Comparison of ENCODE assay signal across 1 cellular context in the genomic region with DNA sequence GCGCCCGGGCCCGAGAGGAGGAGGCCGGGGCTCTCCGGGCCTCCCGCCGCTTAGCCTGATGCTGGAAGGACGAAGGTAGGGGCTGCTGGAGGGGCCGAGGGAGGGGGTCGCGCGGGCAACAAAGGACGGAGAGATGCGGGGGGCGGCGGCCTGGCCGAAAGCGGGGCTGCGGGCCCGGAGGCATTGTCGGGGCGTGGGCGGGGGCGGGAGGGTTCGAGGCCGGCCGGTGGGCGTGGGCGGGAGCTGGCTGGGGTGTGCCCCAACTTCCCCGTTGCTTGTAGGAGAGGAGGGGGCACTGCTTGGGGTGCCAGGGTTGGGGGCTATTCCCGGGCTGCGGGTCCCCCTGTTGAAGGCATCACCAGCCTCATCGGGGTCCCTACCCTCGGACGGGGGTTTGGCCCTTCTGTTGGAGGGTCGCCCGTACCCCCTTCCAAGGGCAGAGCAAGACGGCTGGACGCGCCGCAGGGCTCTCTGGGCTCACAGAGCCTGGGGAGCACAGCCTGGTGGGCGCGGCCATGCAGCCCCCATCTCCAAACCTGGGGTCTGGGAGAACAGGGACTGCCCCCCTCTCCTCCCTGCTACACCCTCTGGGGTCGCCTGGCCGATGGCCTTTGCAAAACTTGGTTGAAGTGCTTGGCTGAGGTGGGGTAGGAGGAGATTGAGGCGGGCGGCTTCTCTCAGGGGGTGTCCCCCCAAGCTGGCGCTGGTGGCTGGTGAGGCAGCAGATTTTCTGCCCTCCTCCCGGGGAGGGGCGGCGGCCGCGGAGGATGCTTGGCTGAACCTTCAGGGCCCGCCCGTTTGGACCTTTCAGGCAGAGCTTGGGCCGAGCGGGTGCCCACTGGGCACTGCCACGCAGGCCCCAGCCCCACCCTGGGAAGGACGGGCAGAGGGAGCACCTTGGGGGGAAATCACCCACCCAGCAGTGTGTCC.
A peak's percentile ranks its signal among the peaks of the same experiment; 100 is the strongest.
TF ChIP-seq lines count a peak whose summit lies in the region.

No MANE protein-coding gene starts in this region.

TF ChIP-seq in HepG2, 621 proteins besides CTCF, POLR2A, EP300 and RAD21 (continued from another document and continues in another):
- TF ChIP-seq, protein P1, sequence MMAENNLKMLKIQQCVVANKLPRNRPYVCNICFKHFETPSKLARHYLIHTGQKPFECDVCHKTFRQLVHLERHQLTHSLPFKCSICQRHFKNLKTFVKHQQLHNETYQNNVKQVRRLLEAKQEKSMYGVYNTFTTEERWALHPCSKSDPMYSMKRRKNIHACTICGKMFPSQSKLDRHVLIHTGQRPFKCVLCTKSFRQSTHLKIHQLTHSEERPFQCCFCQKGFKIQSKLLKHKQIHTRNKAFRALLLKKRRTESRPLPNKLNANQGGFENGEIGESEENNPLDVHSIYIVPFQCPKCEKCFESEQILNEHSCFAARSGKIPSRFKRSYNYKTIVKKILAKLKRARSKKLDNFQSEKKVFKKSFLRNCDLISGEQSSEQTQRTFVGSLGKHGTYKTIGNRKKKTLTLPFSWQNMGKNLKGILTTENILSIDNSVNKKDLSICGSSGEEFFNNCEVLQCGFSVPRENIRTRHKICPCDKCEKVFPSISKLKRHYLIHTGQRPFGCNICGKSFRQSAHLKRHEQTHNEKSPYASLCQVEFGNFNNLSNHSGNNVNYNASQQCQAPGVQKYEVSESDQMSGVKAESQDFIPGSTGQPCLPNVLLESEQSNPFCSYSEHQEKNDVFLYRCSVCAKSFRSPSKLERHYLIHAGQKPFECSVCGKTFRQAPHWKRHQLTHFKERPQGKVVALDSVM (CRISPR knock-in tag; IDR thresholded peaks at IDR 0.05), result no peak
- TF ChIP-seq ZFY (CRISPR knock-in tag; IDR thresholded peaks at IDR 0.05) (no peak), CAMTA2 (CRISPR knock-in tag; IDR thresholded peaks at IDR 0.05; ENCODE audit: borderline replicate concordance) (no peak), HOXD1 (CRISPR knock-in tag; IDR thresholded peaks at IDR 0.05) (no peak), EED (CRISPR knock-in tag; IDR thresholded peaks at IDR 0.05) (no peak), HHEX (CRISPR knock-in tag; IDR thresholded peaks at IDR 0.05) (no peak), SMAD1 (CRISPR knock-in tag; IDR thresholded peaks at IDR 0.05; ENCODE audit: borderline replicate concordance, low read depth) (no peak), HNRNPLL (IDR thresholded peaks at IDR 0.05; ENCODE audit: low read depth, low read length, poor library complexity, severe bottlenecking) (no peak), ONECUT2 (CRISPR knock-in tag; IDR thresholded peaks at IDR 0.05) (no peak), JUN (CRISPR knock-in tag; IDR thresholded peaks at IDR 0.05) (no peak), ATF7 (IDR thresholded peaks at IDR 0.05) (no peak), ATF7 (CRISPR knock-in tag; IDR thresholded peaks at IDR 0.05) (no peak), HOXA9 (CRISPR knock-in tag; IDR thresholded peaks at IDR 0.05; ENCODE audit: borderline replicate concordance) (no peak), REST (IDR thresholded peaks at IDR 0.05; ENCODE audit: borderline replicate concordance in 1 of 2, low read depth in 1 of 2, low read length in 2 of 2) (no peak), YY1 (IDR thresholded peaks at IDR 0.05; ENCODE audit: insufficient read depth, insufficient replicate concordance, low read depth, low read length) (peak; percentile 6), MAFF (IDR thresholded peaks at IDR 0.05; ENCODE audit: low read depth, low read length) (no peak)
- TF ChIP-seq, protein P2, sequence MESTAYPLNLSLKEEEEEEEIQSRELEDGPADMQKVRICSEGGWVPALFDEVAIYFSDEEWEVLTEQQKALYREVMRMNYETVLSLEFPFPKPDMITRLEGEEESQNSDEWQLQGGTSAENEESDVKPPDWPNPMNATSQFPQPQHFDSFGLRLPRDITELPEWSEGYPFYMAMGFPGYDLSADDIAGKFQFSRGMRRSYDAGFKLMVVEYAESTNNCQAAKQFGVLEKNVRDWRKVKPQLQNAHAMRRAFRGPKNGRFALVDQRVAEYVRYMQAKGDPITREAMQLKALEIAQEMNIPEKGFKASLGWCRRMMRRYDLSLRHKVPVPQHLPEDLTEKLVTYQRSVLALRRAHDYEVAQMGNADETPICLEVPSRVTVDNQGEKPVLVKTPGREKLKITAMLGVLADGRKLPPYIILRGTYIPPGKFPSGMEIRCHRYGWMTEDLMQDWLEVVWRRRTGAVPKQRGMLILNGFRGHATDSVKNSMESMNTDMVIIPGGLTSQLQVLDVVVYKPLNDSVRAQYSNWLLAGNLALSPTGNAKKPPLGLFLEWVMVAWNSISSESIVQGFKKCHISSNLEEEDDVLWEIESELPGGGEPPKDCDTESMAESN (CRISPR knock-in tag; conservative IDR thresholded peaks at IDR 0.05), result 0 out of 2 replicates have a peak, but pooled peaks have one; percentile 33
- TF ChIP-seq, protein P3, sequence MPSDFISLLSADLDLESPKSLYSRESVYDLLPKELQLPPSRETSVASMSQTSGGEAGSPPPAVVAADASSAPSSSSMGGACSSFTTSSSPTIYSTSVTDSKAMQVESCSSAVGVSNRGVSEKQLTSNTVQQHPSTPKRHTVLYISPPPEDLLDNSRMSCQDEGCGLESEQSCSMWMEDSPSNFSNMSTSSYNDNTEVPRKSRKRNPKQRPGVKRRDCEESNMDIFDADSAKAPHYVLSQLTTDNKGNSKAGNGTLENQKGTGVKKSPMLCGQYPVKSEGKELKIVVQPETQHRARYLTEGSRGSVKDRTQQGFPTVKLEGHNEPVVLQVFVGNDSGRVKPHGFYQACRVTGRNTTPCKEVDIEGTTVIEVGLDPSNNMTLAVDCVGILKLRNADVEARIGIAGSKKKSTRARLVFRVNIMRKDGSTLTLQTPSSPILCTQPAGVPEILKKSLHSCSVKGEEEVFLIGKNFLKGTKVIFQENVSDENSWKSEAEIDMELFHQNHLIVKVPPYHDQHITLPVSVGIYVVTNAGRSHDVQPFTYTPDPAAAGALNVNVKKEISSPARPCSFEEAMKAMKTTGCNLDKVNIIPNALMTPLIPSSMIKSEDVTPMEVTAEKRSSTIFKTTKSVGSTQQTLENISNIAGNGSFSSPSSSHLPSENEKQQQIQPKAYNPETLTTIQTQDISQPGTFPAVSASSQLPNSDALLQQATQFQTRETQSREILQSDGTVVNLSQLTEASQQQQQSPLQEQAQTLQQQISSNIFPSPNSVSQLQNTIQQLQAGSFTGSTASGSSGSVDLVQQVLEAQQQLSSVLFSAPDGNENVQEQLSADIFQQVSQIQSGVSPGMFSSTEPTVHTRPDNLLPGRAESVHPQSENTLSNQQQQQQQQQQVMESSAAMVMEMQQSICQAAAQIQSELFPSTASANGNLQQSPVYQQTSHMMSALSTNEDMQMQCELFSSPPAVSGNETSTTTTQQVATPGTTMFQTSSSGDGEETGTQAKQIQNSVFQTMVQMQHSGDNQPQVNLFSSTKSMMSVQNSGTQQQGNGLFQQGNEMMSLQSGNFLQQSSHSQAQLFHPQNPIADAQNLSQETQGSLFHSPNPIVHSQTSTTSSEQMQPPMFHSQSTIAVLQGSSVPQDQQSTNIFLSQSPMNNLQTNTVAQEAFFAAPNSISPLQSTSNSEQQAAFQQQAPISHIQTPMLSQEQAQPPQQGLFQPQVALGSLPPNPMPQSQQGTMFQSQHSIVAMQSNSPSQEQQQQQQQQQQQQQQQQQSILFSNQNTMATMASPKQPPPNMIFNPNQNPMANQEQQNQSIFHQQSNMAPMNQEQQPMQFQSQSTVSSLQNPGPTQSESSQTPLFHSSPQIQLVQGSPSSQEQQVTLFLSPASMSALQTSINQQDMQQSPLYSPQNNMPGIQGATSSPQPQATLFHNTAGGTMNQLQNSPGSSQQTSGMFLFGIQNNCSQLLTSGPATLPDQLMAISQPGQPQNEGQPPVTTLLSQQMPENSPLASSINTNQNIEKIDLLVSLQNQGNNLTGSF (CRISPR knock-in tag; IDR thresholded peaks at IDR 0.05), result no peak
- TF ChIP-seq, protein P4, sequence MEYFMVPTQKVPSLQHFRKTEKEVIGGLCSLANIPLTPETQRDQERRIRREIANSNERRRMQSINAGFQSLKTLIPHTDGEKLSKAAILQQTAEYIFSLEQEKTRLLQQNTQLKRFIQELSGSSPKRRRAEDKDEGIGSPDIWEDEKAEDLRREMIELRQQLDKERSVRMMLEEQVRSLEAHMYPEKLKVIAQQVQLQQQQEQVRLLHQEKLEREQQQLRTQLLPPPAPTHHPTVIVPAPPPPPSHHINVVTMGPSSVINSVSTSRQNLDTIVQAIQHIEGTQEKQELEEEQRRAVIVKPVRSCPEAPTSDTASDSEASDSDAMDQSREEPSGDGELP (IDR thresholded peaks at IDR 0.05; ENCODE audit: borderline replicate concordance, low read depth), result no peak
- TF ChIP-seq, protein P5, sequence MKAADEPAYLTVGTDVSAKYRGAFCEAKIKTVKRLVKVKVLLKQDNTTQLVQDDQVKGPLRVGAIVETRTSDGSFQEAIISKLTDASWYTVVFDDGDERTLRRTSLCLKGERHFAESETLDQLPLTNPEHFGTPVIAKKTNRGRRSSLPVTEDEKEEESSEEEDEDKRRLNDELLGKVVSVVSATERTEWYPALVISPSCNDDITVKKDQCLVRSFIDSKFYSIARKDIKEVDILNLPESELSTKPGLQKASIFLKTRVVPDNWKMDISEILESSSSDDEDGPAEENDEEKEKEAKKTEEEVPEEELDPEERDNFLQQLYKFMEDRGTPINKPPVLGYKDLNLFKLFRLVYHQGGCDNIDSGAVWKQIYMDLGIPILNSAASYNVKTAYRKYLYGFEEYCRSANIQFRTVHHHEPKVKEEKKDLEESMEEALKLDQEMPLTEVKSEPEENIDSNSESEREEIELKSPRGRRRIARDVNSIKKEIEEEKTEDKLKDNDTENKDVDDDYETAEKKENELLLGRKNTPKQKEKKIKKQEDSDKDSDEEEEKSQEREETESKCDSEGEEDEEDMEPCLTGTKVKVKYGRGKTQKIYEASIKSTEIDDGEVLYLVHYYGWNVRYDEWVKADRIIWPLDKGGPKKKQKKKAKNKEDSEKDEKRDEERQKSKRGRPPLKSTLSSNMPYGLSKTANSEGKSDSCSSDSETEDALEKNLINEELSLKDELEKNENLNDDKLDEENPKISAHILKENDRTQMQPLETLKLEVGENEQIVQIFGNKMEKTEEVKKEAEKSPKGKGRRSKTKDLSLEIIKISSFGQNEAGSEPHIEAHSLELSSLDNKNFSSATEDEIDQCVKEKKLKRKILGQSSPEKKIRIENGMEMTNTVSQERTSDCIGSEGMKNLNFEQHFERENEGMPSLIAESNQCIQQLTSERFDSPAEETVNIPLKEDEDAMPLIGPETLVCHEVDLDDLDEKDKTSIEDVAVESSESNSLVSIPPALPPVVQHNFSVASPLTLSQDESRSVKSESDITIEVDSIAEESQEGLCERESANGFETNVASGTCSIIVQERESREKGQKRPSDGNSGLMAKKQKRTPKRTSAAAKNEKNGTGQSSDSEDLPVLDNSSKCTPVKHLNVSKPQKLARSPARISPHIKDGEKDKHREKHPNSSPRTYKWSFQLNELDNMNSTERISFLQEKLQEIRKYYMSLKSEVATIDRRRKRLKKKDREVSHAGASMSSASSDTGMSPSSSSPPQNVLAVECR (CRISPR knock-in tag; IDR thresholded peaks at IDR 0.05; ENCODE audit: borderline replicate concordance), result peak; percentile 39
- TF ChIP-seq, protein P6, sequence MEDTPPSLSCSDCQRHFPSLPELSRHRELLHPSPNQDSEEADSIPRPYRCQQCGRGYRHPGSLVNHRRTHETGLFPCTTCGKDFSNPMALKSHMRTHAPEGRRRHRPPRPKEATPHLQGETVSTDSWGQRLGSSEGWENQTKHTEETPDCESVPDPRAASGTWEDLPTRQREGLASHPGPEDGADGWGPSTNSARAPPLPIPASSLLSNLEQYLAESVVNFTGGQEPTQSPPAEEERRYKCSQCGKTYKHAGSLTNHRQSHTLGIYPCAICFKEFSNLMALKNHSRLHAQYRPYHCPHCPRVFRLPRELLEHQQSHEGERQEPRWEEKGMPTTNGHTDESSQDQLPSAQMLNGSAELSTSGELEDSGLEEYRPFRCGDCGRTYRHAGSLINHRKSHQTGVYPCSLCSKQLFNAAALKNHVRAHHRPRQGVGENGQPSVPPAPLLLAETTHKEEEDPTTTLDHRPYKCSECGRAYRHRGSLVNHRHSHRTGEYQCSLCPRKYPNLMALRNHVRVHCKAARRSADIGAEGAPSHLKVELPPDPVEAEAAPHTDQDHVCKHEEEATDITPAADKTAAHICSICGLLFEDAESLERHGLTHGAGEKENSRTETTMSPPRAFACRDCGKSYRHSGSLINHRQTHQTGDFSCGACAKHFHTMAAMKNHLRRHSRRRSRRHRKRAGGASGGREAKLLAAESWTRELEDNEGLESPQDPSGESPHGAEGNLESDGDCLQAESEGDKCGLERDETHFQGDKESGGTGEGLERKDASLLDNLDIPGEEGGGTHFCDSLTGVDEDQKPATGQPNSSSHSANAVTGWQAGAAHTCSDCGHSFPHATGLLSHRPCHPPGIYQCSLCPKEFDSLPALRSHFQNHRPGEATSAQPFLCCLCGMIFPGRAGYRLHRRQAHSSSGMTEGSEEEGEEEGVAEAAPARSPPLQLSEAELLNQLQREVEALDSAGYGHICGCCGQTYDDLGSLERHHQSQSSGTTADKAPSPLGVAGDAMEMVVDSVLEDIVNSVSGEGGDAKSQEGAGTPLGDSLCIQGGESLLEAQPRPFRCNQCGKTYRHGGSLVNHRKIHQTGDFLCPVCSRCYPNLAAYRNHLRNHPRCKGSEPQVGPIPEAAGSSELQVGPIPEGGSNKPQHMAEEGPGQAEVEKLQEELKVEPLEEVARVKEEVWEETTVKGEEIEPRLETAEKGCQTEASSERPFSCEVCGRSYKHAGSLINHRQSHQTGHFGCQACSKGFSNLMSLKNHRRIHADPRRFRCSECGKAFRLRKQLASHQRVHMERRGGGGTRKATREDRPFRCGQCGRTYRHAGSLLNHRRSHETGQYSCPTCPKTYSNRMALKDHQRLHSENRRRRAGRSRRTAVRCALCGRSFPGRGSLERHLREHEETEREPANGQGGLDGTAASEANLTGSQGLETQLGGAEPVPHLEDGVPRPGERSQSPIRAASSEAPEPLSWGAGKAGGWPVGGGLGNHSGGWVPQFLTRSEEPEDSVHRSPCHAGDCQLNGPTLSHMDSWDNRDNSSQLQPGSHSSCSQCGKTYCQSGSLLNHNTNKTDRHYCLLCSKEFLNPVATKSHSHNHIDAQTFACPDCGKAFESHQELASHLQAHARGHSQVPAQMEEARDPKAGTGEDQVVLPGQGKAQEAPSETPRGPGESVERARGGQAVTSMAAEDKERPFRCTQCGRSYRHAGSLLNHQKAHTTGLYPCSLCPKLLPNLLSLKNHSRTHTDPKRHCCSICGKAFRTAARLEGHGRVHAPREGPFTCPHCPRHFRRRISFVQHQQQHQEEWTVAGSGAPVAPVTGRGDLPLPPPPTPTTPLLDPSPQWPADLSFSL (CRISPR knock-in tag; IDR thresholded peaks at IDR 0.05), result no peak
